Comparison of ENCODE assay signal across 1 cellular context in genomic region chr1:210373878-210374599, GRCh38.
A peak's percentile ranks its signal among the peaks of the same experiment; 100 is the strongest.
TF ChIP-seq lines count a peak whose summit lies in the region.

No MANE protein-coding gene starts in this region.

TF ChIP-seq in K562, 482 proteins besides CTCF, POLR2A, EP300 and RAD21 (continued from another document and continues in another):
- TF ChIP-seq ZNF518B (CRISPR knock-in tag; IDR thresholded peaks at IDR 0.05), result no peak
- no peak for TF ChIP-seq MNT (conservative IDR thresholded peaks at IDR 0.05)
- no peak for TF ChIP-seq ZNF277 (CRISPR knock-in tag; IDR thresholded peaks at IDR 0.05; ENCODE audit: borderline replicate concordance)
- TF ChIP-seq ZNF212 (CRISPR knock-in tag; IDR thresholded peaks at IDR 0.05), result no peak
- TF ChIP-seq ZNF717 (CRISPR knock-in tag; IDR thresholded peaks at IDR 0.05), result 0 out of 2 replicates have a peak, but pooled peaks have one; percentile 79
- TF ChIP-seq ZNF436 (CRISPR knock-in tag; IDR thresholded peaks at IDR 0.05), result no peak
- no peak for TF ChIP-seq PPARD (CRISPR knock-in tag; IDR thresholded peaks at IDR 0.05)
- no peak for TF ChIP-seq TCF7L2 (IDR thresholded peaks at IDR 0.05; ENCODE audit: low read depth, low read length)
- peak; percentile 61; the same call in 1 of the 2 replicates for TF ChIP-seq POLR2AphosphoS2 (IDR thresholded peaks at IDR 0.05; ENCODE audit: low read length)
- TF ChIP-seq AFF1 (IDR thresholded peaks at IDR 0.05; ENCODE audit: low read depth in 1 of 2, partially characterized antibody in 2 of 2), result peak; percentile 30 to 71
- TF ChIP-seq ZMIZ1 (IDR thresholded peaks at IDR 0.05; ENCODE audit: low read depth in 2 of 2, low read length in 2 of 2), result peak in 1 of 2 experiments; percentile 97; a peak in 2 of 4 replicates
- TF ChIP-seq ETV5 (CRISPR knock-in tag; IDR thresholded peaks at IDR 0.05; ENCODE audit: low read depth), result no peak
- no peak for TF ChIP-seq FOXK2 (conservative IDR thresholded peaks at IDR 0.05 in 1 of 2, IDR thresholded peaks at IDR 0.05 in 1 of 2; ENCODE audit: low read depth in 2 of 2)
- TF ChIP-seq GABPA (tag; conservative IDR thresholded peaks at IDR 0.05; ENCODE audit: low read depth), result no peak
- peak; percentile 47; the same call in 1 of the 2 replicates for TF ChIP-seq MAFG (tag; conservative IDR thresholded peaks at IDR 0.05)
- 0 out of 2 replicates have a peak, but pooled peaks have one; percentile 8 for TF ChIP-seq SOX6 (IDR thresholded peaks at IDR 0.05)
- TF ChIP-seq MTA3 (IDR thresholded peaks at IDR 0.05; ENCODE audit: borderline replicate concordance), result peak; percentile 94
- no peak for TF ChIP-seq SIRT6 (IDR thresholded peaks at IDR 0.05; ENCODE audit: low read depth, low read length)
- TF ChIP-seq KAT2B (IDR thresholded peaks at IDR 0.05; ENCODE audit: low read depth, low read length), result no peak
- TF ChIP-seq CEBPG (CRISPR knock-in tag; IDR thresholded peaks at IDR 0.05), result no peak
- peak in 1 of 2 experiments; percentile 94; a peak in 2 of 4 replicates for TF ChIP-seq CEBPG (tag; conservative IDR thresholded peaks at IDR 0.05 in 1 of 2, IDR thresholded peaks at IDR 0.05 in 1 of 2)
- TF ChIP-seq BRD4 (IDR thresholded peaks at IDR 0.05), result no peak
- peak; percentile 74 to 82; a peak in 3 of 4 replicates for TF ChIP-seq KDM1A (IDR thresholded peaks at IDR 0.05)
- TF ChIP-seq NFE2 (IDR thresholded peaks at IDR 0.05; ENCODE audit: low read depth), result peak; percentile 36; the same call in 1 of the 2 replicates
- no peak for TF ChIP-seq RBM17 (IDR thresholded peaks at IDR 0.05; ENCODE audit: borderline replicate concordance, low read depth, low read length)
- TF ChIP-seq NCOR1 (IDR thresholded peaks at IDR 0.05), result peak; percentile 81
- no peak for TF ChIP-seq BRF2 (IDR thresholded peaks at IDR 0.05; ENCODE audit: borderline replicate concordance, insufficient read depth, insufficient read length)
- TF ChIP-seq SAP30 (IDR thresholded peaks at IDR 0.05; ENCODE audit: borderline replicate concordance, insufficient read depth, low read depth, low read length, poor library complexity, severe bottlenecking), result no peak
- no peak for TF ChIP-seq ZNF398 (CRISPR knock-in tag; IDR thresholded peaks at IDR 0.05)
- TF ChIP-seq POLR2H (tag; IDR thresholded peaks at IDR 0.05; ENCODE audit: low read depth), result peak; percentile 97
- peak; percentile 88 for TF ChIP-seq ARHGAP35 (IDR thresholded peaks at IDR 0.05; ENCODE audit: partially characterized antibody)
- TF ChIP-seq E2F8 (IDR thresholded peaks at IDR 0.05; ENCODE audit: low read depth, partially characterized antibody), result no peak
- TF ChIP-seq ATF3 (IDR thresholded peaks at IDR 0.05), result peak; percentile 98
- TF ChIP-seq ATF3 (CRISPR knock-in tag; conservative IDR thresholded peaks at IDR 0.05), result peak; percentile 89
- no peak for TF ChIP-seq CREB3 (tag; conservative IDR thresholded peaks at IDR 0.05; ENCODE audit: low read depth)
